Comparison of ENCODE assay signal across 18 cellular contexts in genomic region chr10:103044942-103045489, GRCh38.
DNase-seq lines count a peak whose midpoint lies in the region; ATAC-seq and TF ChIP-seq lines count a peak whose summit lies in the region.
"Had no signal": no experiment of that assay in that cellular context is flagged by ENCODE, and none has a peak within 500 bp of the region (broad histone marks: within the 10 kb centered on the region; RNA-seq: fewer than 3 reads in every experiment).

No MANE protein-coding gene starts in this region.

- no peak for TF ChIP-seq EP300 in gastroesophageal sphincter (IDR thresholded peaks at IDR 0.05)
- TF ChIP-seq EP300 in transverse colon (IDR thresholded peaks at IDR 0.05; ENCODE audit: low read depth): no peak

- H3K4me3 ChIP-seq in cardiac muscle cell (no peak overlapping the region), right atrium auricular region (no peak overlapping the region), astrocyte of the cerebellum (ENCODE audit: low read depth, low read length) (no peak overlapping the region), gastroesophageal sphincter (no peak overlapping the region), transverse colon (no peak overlapping the region)
- H3K4me3 ChIP-seq: hepatocyte had no signal

- TF ChIP-seq CTCF in cardiac muscle cell (IDR thresholded peaks at IDR 0.05; ENCODE audit: low read depth, low read length): no peak
- no peak for TF ChIP-seq CTCF in right atrium auricular region (IDR thresholded peaks at IDR 0.05)
- no peak for TF ChIP-seq CTCF in astrocyte of the cerebellum (IDR thresholded peaks at IDR 0.05; ENCODE audit: low read depth, low read length, missing control alignments)
- TF ChIP-seq CTCF in gastroesophageal sphincter (IDR thresholded peaks at IDR 0.05): no peak
- no peak for TF ChIP-seq CTCF in transverse colon (IDR thresholded peaks at IDR 0.05)

- no peaks in the 10 kb centered on the region for H3K36me3 ChIP-seq in cardiac muscle cell
- no peaks in the 10 kb centered on the region for H3K36me3 ChIP-seq in right atrium auricular region
- peaks cover 0 to 4% of the 10 kb centered on the region in 2 donors for H3K36me3 ChIP-seq in gastroesophageal sphincter
- H3K36me3 ChIP-seq in transverse colon: no peaks in the 10 kb centered on the region
- H3K36me3 ChIP-seq: WERI-Rb-1 had no signal

- in situ Hi-C loops in astrocyte of the cerebellum (cut with HindIII; ENCODE audit: low sequenced_read_pairs): no loop called here
- in situ Hi-C loops in transverse colon (cut with MboI; ENCODE audit: low pct_ligation_motif_present in 1 of 4, low pct_unique_long_range_greater_than_20kb in 1 of 4, low sequenced_read_pairs in 3 of 4): no loop called here

- ATAC-seq in gastroesophageal sphincter (no peak), GM18861 (IDR thresholded peaks at IDR 0.05; ENCODE audit: unreplicated experiment) (no peak)
- ATAC-seq: PC-3; stimulated activated naive CD8-positive, alpha-beta T cell treated with anti-CD3 and anti-CD28 coated beads, Interleukin-15, amount 100 ng/mL, for 72 hours; T-cell had no signal

- H3K4me1 ChIP-seq in cardiac muscle cell (ENCODE audit: low read depth) (peaks cover 38% of the 10 kb centered on the region), right atrium auricular region (peaks cover 0 to 19% of the 10 kb centered on the region in 2 donors), gastroesophageal sphincter (peaks cover 0 to 33% (median 7%) of the 10 kb centered on the region in 3 donors), transverse colon (peaks cover 0 to 5% (median 0%) of the 10 kb centered on the region in 4 donors)

- peak overlapping the region; percentile 73 for H3K27ac ChIP-seq in cardiac muscle cell
- no peak overlapping the region for H3K27ac ChIP-seq in right atrium auricular region
- peak overlapping the region; percentile 36 to 74 (median 68) for H3K27ac ChIP-seq in gastroesophageal sphincter
- peak overlapping the region; percentile 16 to 54 (median 38) for H3K27ac ChIP-seq in transverse colon
- H3K27ac ChIP-seq: hepatocyte, WERI-Rb-1 had no signal

- no peaks in the 10 kb centered on the region for H3K27me3 ChIP-seq in cardiac muscle cell
- H3K27me3 ChIP-seq in right atrium auricular region: no peaks in the 10 kb centered on the region
- no peaks in the 10 kb centered on the region for H3K27me3 ChIP-seq in gastroesophageal sphincter
- no peaks in the 10 kb centered on the region for H3K27me3 ChIP-seq in transverse colon
- H3K27me3 ChIP-seq: hepatocyte had no signal

- DNase-seq in cardiac muscle cell (ENCODE audit: low read depth in 1 of 2, low spot score in 1 of 2) (peak in 1 of 2 donors; percentile 35), right atrium auricular region (ENCODE audit: low spot score) (no peak), astrocyte of the cerebellum (ENCODE audit: low read depth) (peak; percentile 26), transverse colon (no peak), NCI-H1694 treated with DMSO at 0.1 percent for 48 hours (lab: John Stamatoyannopoulos, UW) (no peak), epidermal melanocyte (ENCODE audit: insufficient read length, low spot score) (no peak)
- DNase-seq: 8988T; COR-L47; NCI-H2029 treated with DMSO at 0.1 percent for 48 hours; NCI-H526; PC-3; posterior cingulate gyrus; stimulated activated naive CD8-positive, alpha-beta T cell treated with anti-CD3 and anti-CD28 coated beads, Interleukin-15, amount 100 ng/mL, for 72 hours; T-cell; WERI-Rb-1 had no signal

- H3K9me3 ChIP-seq in cardiac muscle cell (ENCODE audit: low read depth) (no peaks in the 10 kb centered on the region), right atrium auricular region (no peaks in the 10 kb centered on the region), gastroesophageal sphincter (no peaks in the 10 kb centered on the region), transverse colon (no peaks in the 10 kb centered on the region)

- intact Hi-C loops in transverse colon (cut with DNase I; ENCODE audit: low total_unique reads): no loop called here

- 13 to 33% methylated on average over 8 of the region's 8 CpGs for WGBS in gastroesophageal sphincter (ENCODE audit: low coverage in 1 of 2), 2 donors
- WGBS in transverse colon (ENCODE audit: low coverage in 1 of 2), 2 donors: 73 to 76% methylated on average over 7 to 8 of the region's 8 CpGs

- TF ChIP-seq POLR2A in gastroesophageal sphincter (IDR thresholded peaks at IDR 0.05) (no peak), transverse colon (IDR thresholded peaks at IDR 0.05) (no peak)

Comparison
In these comparisons a context has a peak if more than half of its experiments do, and no peak if none do; other contexts are left out.
1. H3K27ac ChIP-seq: peak in cardiac muscle cell (single experiment), gastroesophageal sphincter (4 of 4) and transverse colon (4 of 4); none in right atrium auricular region (0 of 2).